ENCODE assay signal across 15 cellular contexts in the genomic region with DNA sequence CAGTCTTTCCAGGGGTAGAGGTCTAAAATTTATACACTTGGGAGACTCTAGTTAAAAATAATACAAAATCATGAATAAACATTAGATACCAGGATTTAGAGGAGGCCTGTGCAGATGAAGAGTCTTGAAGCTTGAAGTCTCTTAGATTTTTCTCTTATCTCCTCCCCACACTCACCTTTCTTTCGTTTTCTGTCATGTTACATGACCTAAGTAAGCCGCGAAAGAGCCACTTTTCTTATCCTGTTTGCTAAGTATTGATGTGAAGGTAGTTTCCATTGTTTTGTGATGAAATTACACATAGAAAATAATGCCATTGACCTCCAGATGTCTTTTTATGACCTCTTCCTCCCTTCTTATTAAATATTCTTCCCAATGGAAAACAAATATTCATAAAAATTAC.
DNase-seq lines count a peak whose midpoint lies in the region; ATAC-seq and TF ChIP-seq lines count a peak whose summit lies in the region.
"Had no signal": no experiment of that assay in that cellular context is flagged by ENCODE, and none has a peak within 500 bp of the region (broad histone marks: within the 10 kb centered on the region; RNA-seq: fewer than 3 reads in every experiment).

No MANE protein-coding gene starts in this region.

- ATAC-seq in GM19351 (IDR thresholded peaks at IDR 0.05; ENCODE audit: unreplicated experiment): peak; percentile 22

- H3K4me3 ChIP-seq in GM12865 (ENCODE audit: low read depth, low read length) (no peak overlapping the region), KMS-11 (IDR thresholded peaks at IDR 0.05; ENCODE audit: insufficient read depth, low read depth, low read length) (no peak overlapping the region)
- H3K4me3 ChIP-seq: BLaER1, K562 had no signal

- no peak overlapping the region for H3K9ac ChIP-seq in KMS-11
- H3K9ac ChIP-seq: BLaER1 had no signal

- no peaks in the 10 kb centered on the region for H3K36me3 ChIP-seq in KMS-11 (ENCODE audit: insufficient read depth)
- H3K36me3 ChIP-seq: BLaER1 had no signal

- no peak for TF ChIP-seq CTCF in GM12865 (IDR thresholded peaks at IDR 0.05; ENCODE audit: insufficient read depth, low read depth, low read length, missing control alignments)
- no peak for TF ChIP-seq CTCF in KMS-11 (conservative IDR thresholded peaks at IDR 0.05; ENCODE audit: low read depth, low read length)
- TF ChIP-seq CTCF in endothelial cell (IDR thresholded peaks at IDR 0.05; ENCODE audit: unreplicated experiment): no peak
- no peak for TF ChIP-seq CTCF in GM13976 (IDR thresholded peaks at IDR 0.05; ENCODE audit: borderline replicate concordance, control extremely low read depth, extremely low read depth, insufficient read depth, missing control alignments)

- H3K36me3 Mint-ChIP-seq in endothelial cell (ENCODE audit: low read depth, unreplicated experiment): no peaks in the 10 kb centered on the region

- H3K9me3 Mint-ChIP-seq in endothelial cell (ENCODE audit: unreplicated experiment): no peaks in the 10 kb centered on the region

- H3K27me3 Mint-ChIP-seq in endothelial cell (ENCODE audit: unreplicated experiment): peaks cover 2% of the 10 kb centered on the region
- H3K27me3 Mint-ChIP-seq: CD8-positive, alpha-beta memory T cell had no signal

- peak; percentile 37 for DNase-seq in GM12865 (ENCODE audit: low read depth)
- DNase-seq in endothelial cell (ENCODE audit: low spot score): no peak
- DNase-seq in NCI-H2196 (lab: John Stamatoyannopoulos, UW; ENCODE audit: unreplicated experiment): no peak
- no peak for DNase-seq in NCI-H187 treated with DMSO at 0.1 percent for 48 hours (lab: John Stamatoyannopoulos, UW)
- no peak for DNase-seq in GM13976 (ENCODE audit: low spot score)
- DNase-seq: 8988T; CD8-positive, alpha-beta memory T cell; GF-D8; HCEC 1CT had no signal

- no peak overlapping the region for H3K27ac ChIP-seq in KMS-11
- H3K27ac ChIP-seq: BLaER1, HL-60 had no signal

- no peaks in the 10 kb centered on the region for H4K20me1 ChIP-seq in KMS-11 (ENCODE audit: insufficient read depth)
- H4K20me1 ChIP-seq: BLaER1 had no signal

- H3K79me2 ChIP-seq in KMS-11 (ENCODE audit: insufficient read depth, low read depth): no peaks in the 10 kb centered on the region

- H3K27ac Mint-ChIP-seq in endothelial cell (ENCODE audit: unreplicated experiment): peak overlapping the region; percentile 90
- H3K27ac Mint-ChIP-seq: CD8-positive, alpha-beta memory T cell had no signal

- peak overlapping the region; percentile 83; the same call in 1 of the 2 replicates for H3K4me2 ChIP-seq in KMS-11

- peaks cover 25% of the 10 kb centered on the region for H3K4me1 ChIP-seq in KMS-11 (ENCODE audit: low read depth, poor library complexity, severe bottlenecking)
- H3K4me1 ChIP-seq: Caco-2 had no signal

- peak overlapping the region; percentile 53; the same call in 1 of the 2 replicates for H2AFZ ChIP-seq in KMS-11 (ENCODE audit: low read depth)

- H3K4me3 Mint-ChIP-seq in endothelial cell (ENCODE audit: unreplicated experiment): no peak overlapping the region
- H3K4me3 Mint-ChIP-seq: CD8-positive, alpha-beta memory T cell had no signal

- no peaks in the 10 kb centered on the region for H3K27me3 ChIP-seq in KMS-11 (ENCODE audit: insufficient read depth, low read depth)
- H3K27me3 ChIP-seq: BLaER1 had no signal

- no peaks in the 10 kb centered on the region for H3K4me1 Mint-ChIP-seq in endothelial cell (ENCODE audit: unreplicated experiment)
- H3K4me1 Mint-ChIP-seq: CD8-positive, alpha-beta memory T cell had no signal

- in situ Hi-C loops in GM13976 (cut with MboI; ENCODE audit: low sequenced_read_pairs, unreplicated experiment): no loop called here
